In genomic region chr5:67214036-67214435, GRCh38 we compare ENCODE assay signal across 1 cellular context.
TF ChIP-seq lines count a peak whose summit lies in the region.

No MANE protein-coding gene starts in this region.

TF ChIP-seq in GM23338, 12 proteins besides CTCF, POLR2A, EP300 and RAD21 (continued from another document):
- TF ChIP-seq ZNF462 (CRISPR knock-in tag; IDR thresholded peaks at IDR 0.05) (no peak), EZH2phosphoT487 (IDR thresholded peaks at IDR 0.05; ENCODE audit: unreplicated experiment) (no peak)
